ENCODE assay signal across 12 cellular contexts in genomic region chr18:76621782-76622495, GRCh38.
DNase-seq lines count a peak whose midpoint lies in the region; ATAC-seq, FAIRE-seq and TF ChIP-seq lines count a peak whose summit lies in the region.
"Had no signal": no experiment of that assay in that cellular context is flagged by ENCODE, and none has a peak within 500 bp of the region (broad histone marks: within the 10 kb centered on the region; RNA-seq: fewer than 3 reads in every experiment).

No MANE protein-coding gene starts in this region.

- H3K36me3 ChIP-seq in osteoblast (ENCODE audit: insufficient read depth, low read length) (no peaks in the 10 kb centered on the region), esophagus squamous epithelium (no peaks in the 10 kb centered on the region)
- H3K36me3 ChIP-seq: HAP-1, neutrophil had no signal

- in situ Hi-C loops in GM13977 (cut with MboI; ENCODE audit: low pct_unique_long_range_greater_than_20kb, low sequenced_read_pairs, unreplicated experiment): no loop called here

- no peak overlapping the region for H3K27ac ChIP-seq in osteoblast (ENCODE audit: low read depth, low read length)
- H3K27ac ChIP-seq in esophagus squamous epithelium: peak overlapping the region in 1 of 4 donors; percentile 85
- H3K27ac ChIP-seq: neutrophil had no signal

- peaks cover 21% of the 10 kb centered on the region for H3K4me1 Mint-ChIP-seq in activated naive CD4-positive, alpha-beta T cell treated with anti-CD3 and anti-CD28 coated beads, Interleukin-2, amount 10 ng/mL, durations not matched to agents 7 days and 5 days

- peaks cover 59% of the 10 kb centered on the region for H3K27me3 Mint-ChIP-seq in activated naive CD4-positive, alpha-beta T cell treated with anti-CD3 and anti-CD28 coated beads, Interleukin-2, amount 10 ng/mL, durations not matched to agents 7 days and 5 days
- H3K27me3 Mint-ChIP-seq: dendritic cell treated with granulocyte-macrophage colony-stimulating factor and Interleukin-4, amounts not matched to agents 40 ng/mL and 50 ng/mL, for 4 days had no signal

- no peak for ATAC-seq in GM21576 (IDR thresholded peaks at IDR 0.05; ENCODE audit: unreplicated experiment)

- no peak overlapping the region for H3K4me3 Mint-ChIP-seq in activated naive CD4-positive, alpha-beta T cell treated with anti-CD3 and anti-CD28 coated beads, Interleukin-2, amount 10 ng/mL, durations not matched to agents 7 days and 5 days
- H3K4me3 Mint-ChIP-seq: dendritic cell treated with granulocyte-macrophage colony-stimulating factor and Interleukin-4, amounts not matched to agents 40 ng/mL and 50 ng/mL, for 4 days had no signal

- H4K20me1 ChIP-seq in osteoblast (ENCODE audit: insufficient read depth, low read length): no peaks in the 10 kb centered on the region

- H3K4me2 ChIP-seq in osteoblast (ENCODE audit: insufficient read depth, low read length): peak overlapping the region; percentile 93

- H3K9me3 ChIP-seq in osteoblast (ENCODE audit: low read depth, low read length) (no peaks in the 10 kb centered on the region), esophagus squamous epithelium (no peaks in the 10 kb centered on the region)
- H3K9me3 ChIP-seq: HAP-1, neutrophil had no signal

- no peaks in the 10 kb centered on the region for H3K9me3 Mint-ChIP-seq in activated naive CD4-positive, alpha-beta T cell treated with anti-CD3 and anti-CD28 coated beads, Interleukin-2, amount 10 ng/mL, durations not matched to agents 7 days and 5 days
- H3K9me3 Mint-ChIP-seq: dendritic cell treated with granulocyte-macrophage colony-stimulating factor and Interleukin-4, amounts not matched to agents 40 ng/mL and 50 ng/mL, for 4 days had no signal

- H3K36me3 Mint-ChIP-seq in activated naive CD4-positive, alpha-beta T cell treated with anti-CD3 and anti-CD28 coated beads, Interleukin-2, amount 10 ng/mL, durations not matched to agents 7 days and 5 days: no peaks in the 10 kb centered on the region

- intact Hi-C loops in esophagus squamous epithelium (cut with DNase I): no loop called here

- H3K4me3 ChIP-seq in osteoblast (ENCODE audit: insufficient read depth, low read length) (peak overlapping the region; percentile 35), esophagus squamous epithelium (peak overlapping the region in 2 of 4 donors; percentile 0 to 13)
- H3K4me3 ChIP-seq: HAP-1 had no signal

- H2AFZ ChIP-seq in osteoblast (ENCODE audit: low read length): peak overlapping the region; percentile 57

- no peak for TF ChIP-seq POLR2A in esophagus squamous epithelium (IDR thresholded peaks at IDR 0.05)

- no peaks in the 10 kb centered on the region for H3K27me3 ChIP-seq in osteoblast (ENCODE audit: insufficient read depth, low read length)
- H3K27me3 ChIP-seq in esophagus squamous epithelium: no peaks in the 10 kb centered on the region
- H3K27me3 ChIP-seq: neutrophil had no signal

- FAIRE-seq in endometrium (lab: Jason Lieb, UNC): peak; percentile 73

- no peak overlapping the region for H3K27ac Mint-ChIP-seq in activated naive CD4-positive, alpha-beta T cell treated with anti-CD3 and anti-CD28 coated beads, Interleukin-2, amount 10 ng/mL, durations not matched to agents 7 days and 5 days

- peak; percentile 38 for DNase-seq in EH (ENCODE audit: low read depth)
- peak; percentile 49 for DNase-seq in NCI-H2171 treated with DMSO at 0.1 percent for 48 hours (lab: John Stamatoyannopoulos, UW)
- peak; percentile 83 for DNase-seq in osteoblast (ENCODE audit: insufficient read length, low spot score, missing footprints)
- no peak for DNase-seq in esophagus squamous epithelium (lab: John Stamatoyannopoulos, UW)
- DNase-seq in GM13977 (ENCODE audit: low spot score): no peak
- no peak for DNase-seq in activated naive CD4-positive, alpha-beta T cell treated with anti-CD3 and anti-CD28 coated beads, Interleukin-2, amount 10 ng/mL, durations not matched to agents 7 days and 5 days
- DNase-seq: activated CD4-positive, alpha-beta T cell treated with anti-CD3 and anti-CD28 coated beads for 1 hour had no signal

- H3K79me2 ChIP-seq in osteoblast (ENCODE audit: insufficient read depth, low read length): no peaks in the 10 kb centered on the region

- 12 to 18% methylated on average over 9 to 11 of the region's 12 CpGs for WGBS in esophagus squamous epithelium, 2 donors

- CTCF ChIA-PET in activated naive CD4-positive, alpha-beta T cell treated with anti-CD3 and anti-CD28 coated beads, Interleukin-2, amount 10 ng/mL, durations not matched to agents 7 days and 5 days (lab: Charles Lee): interaction anchor here (1.0 to 1.6 kb wide), 3 partner anchors 19 to 108 kb away, joined by 3 to 6 read pairs (median 3); no protein-coding TSS in a partner anchor

- peaks cover 14% of the 10 kb centered on the region for H3K4me1 ChIP-seq in osteoblast (ENCODE audit: insufficient read depth, low read length)
- H3K4me1 ChIP-seq in esophagus squamous epithelium: peaks cover 11 to 36% (median 24%) of the 10 kb centered on the region in 3 donors

- no peak for TF ChIP-seq CTCF in osteoblast (IDR thresholded peaks at IDR 0.05; ENCODE audit: extremely low read depth, low read depth, low read length)
- no peak for TF ChIP-seq CTCF in esophagus squamous epithelium (IDR thresholded peaks at IDR 0.05)
- no peak for TF ChIP-seq CTCF in GM13977 (IDR thresholded peaks at IDR 0.05; ENCODE audit: extremely low read depth, insufficient read depth, missing control alignments)

Comparison
In these comparisons a context has a peak if more than half of its experiments do, and no peak if none do; other contexts are left out.
1. DNase-seq: peak in EH (single experiment), NCI-H2171 treated with DMSO at 0.1 percent for 48 hours (single experiment) and osteoblast (single experiment); none in esophagus squamous epithelium (single experiment), GM13977 (single experiment) and activated naive CD4-positive, alpha-beta T cell treated with anti-CD3 and anti-CD28 coated beads, Interleukin-2, amount 10 ng/mL, durations not matched to agents 7 days and 5 days (single experiment).